ENCODE assay signal across 7 cellular contexts in the genomic region with DNA sequence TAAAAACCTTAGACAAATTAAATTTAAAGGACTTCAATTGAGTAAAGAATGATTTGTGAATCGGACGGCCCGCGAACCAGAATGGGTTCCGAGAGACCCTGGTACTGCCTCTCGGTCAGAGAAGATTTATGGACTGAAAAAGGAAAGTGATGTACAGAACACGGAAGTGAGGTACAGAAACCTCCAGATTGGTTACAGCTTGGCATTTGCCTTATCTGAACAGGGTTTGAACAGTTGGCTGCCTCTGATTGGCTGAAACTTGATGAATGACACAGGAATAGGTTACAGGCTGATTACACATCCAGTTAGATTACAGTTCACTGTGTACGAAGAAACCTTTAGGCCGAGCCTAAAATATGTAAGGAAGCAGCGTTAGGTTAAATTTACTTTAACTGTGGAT.
"Had no signal": no experiment of that assay in that cellular context is flagged by ENCODE, and none has a peak within 500 bp of the region (broad histone marks: within the 10 kb centered on the region; RNA-seq: fewer than 3 reads in every experiment).

No MANE protein-coding gene starts in this region.

- H3K4me2 ChIP-seq: GM23338 had no signal

- DNase-seq: H9, HCEC 1CT, KG1 had no signal

- ATAC-seq: GM23338 had no signal

- H2AFZ ChIP-seq: GM23338 had no signal

- H3K4me3 ChIP-seq: GM23338 had no signal

- FAIRE-seq: H1, H54, HTR-8/SVneo had no signal
